ENCODE assay signal across 12 cellular contexts in the genomic region with DNA sequence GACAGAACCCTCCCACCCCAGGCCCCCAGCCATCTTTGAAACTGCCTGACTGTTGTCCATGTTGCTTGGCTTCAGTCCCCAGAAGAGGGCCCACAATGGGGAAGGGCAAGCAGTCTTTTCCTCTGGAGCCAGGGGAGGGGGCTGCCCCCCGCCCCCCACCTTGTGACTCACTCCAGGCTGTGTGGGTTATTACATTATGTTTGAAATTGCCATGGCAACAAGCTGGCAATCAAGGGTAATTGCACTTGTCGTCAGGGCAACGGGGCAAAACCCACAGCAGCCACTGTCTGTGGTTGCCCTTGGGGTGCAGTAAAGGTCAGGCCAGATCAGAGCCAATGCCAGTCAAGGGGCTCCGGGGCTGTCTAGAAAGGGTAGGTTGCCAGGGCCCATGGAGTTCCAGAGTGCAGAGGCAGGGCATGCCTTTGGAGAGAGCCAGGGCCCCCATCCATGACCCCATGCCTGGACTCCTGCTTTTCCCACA. TPM values are rescaled to one million over a fixed set of nuclear protein-coding genes. Genes with fewer than 3 reads are reported as not detected.
DNase-seq lines count a peak whose midpoint lies in the region; ATAC-seq and TF ChIP-seq lines count a peak whose summit lies in the region.
"Had no signal": no experiment of that assay in that cellular context is flagged by ENCODE, and none has a peak within 500 bp of the region (broad histone marks: within the 10 kb centered on the region; RNA-seq: fewer than 3 reads in every experiment).

No MANE protein-coding gene starts in this region.

- intact Hi-C loops in prostate gland (cut with DNase I) = no loop called here

- H3K4me3 ChIP-seq in NB4 (ENCODE audit: low read depth, low read length) = no peak overlapping the region
- H3K4me3 ChIP-seq in prostate gland = no peak overlapping the region
- H3K4me3 ChIP-seq: left ventricle myocardium inferior had no signal

- no peak for ATAC-seq in HG02970 (IDR thresholded peaks at IDR 0.05; ENCODE audit: low FRiP score, unreplicated experiment)

- DNase-seq in activated effector memory CD4-positive, alpha-beta T cell treated with anti-CD3 and anti-CD28 coated beads, Interleukin-2, amount 50 U/mL, for 16 hours = peak; percentile 69
- no peak for DNase-seq in activated effector memory CD4-positive, alpha-beta T cell treated with Interleukin-2 at 50 U/mL for 16 hours
- DNase-seq in NB4 (ENCODE audit: low read depth) (peak; percentile 79), amniotic epithelial cell (ENCODE audit: low read depth) (peak; percentile 2), putamen (ENCODE audit: low spot score) (peak; percentile 47), NCI-H2081 (lab: John Stamatoyannopoulos, UW) (no peak), prostate gland (ENCODE audit: low spot score) (no peak)
- DNase-seq: activated gamma-delta T cell treated with Interleukin-2 at 50 U/mL for 16 hours, foreskin melanocyte, left ventricle myocardium inferior had no signal

- H3K36me3 ChIP-seq in prostate gland = no peaks in the 10 kb centered on the region
- H3K36me3 ChIP-seq: left ventricle myocardium inferior had no signal

- TF ChIP-seq CTCF in NB4 (IDR thresholded peaks at IDR 0.05; ENCODE audit: low read depth, low read length) (no peak), prostate gland (IDR thresholded peaks at IDR 0.05) (no peak)

- WGBS in prostate gland = 47% methylated on average over 4 of the region's 4 CpGs

- no peak for TF ChIP-seq POLR2A in NB4 (IDR thresholded peaks at IDR 0.05; ENCODE audit: extremely low read depth, insufficient read length)
- TF ChIP-seq POLR2A in prostate gland (IDR thresholded peaks at IDR 0.05) = no peak

- no peaks in the 10 kb centered on the region for H3K9me3 ChIP-seq in prostate gland
- H3K9me3 ChIP-seq: left ventricle myocardium inferior had no signal

- H3K27me3 ChIP-seq in prostate gland (replicated peaks; ENCODE audit: insufficient read depth) = peaks cover 4% of the 10 kb centered on the region

- no peaks in the 10 kb centered on the region for H3K4me1 ChIP-seq in prostate gland (replicated peaks)

- H3K27ac ChIP-seq in prostate gland = no peak overlapping the region
- H3K27ac ChIP-seq: left ventricle myocardium inferior had no signal

RNA-seq across cellular contexts. Expression of gene CAMKV, which starts 3.1 kb away (rescaled TPM):
- total RNA-seq in prostate gland = under 1 TPM in 1 of 2 donors, not detected in 1; 0.97 TPM
- total RNA-seq: dermis microvascular lymphatic vessel endothelial cell, left ventricle myocardium inferior had no signal

RNA-seq across cellular contexts. Expression of gene TRAIP, which starts 16.5 kb away (rescaled TPM):
- total RNA-seq in prostate gland = 1 to 10 TPM; 2.8 to 7.7 TPM

RNA-seq across cellular contexts. Expression of gene MST1R, which starts 30.8 kb away (rescaled TPM):
- 1 to 10 TPM; 1.5 to 5.5 TPM for total RNA-seq in prostate gland

RNA-seq across cellular contexts. Expression of gene MON1A, which starts 56.8 kb away (rescaled TPM):
- total RNA-seq in prostate gland = 10 to 100 TPM in 1 of 2 donors, 1 to 10 TPM in 1; 7.8 to 12.0 TPM

RNA-seq across cellular contexts. Expression of gene UBA7, which starts 59.1 kb away (rescaled TPM):
- total RNA-seq in prostate gland = 10 to 100 TPM; 50.5 to 96.9 TPM

Comparison
In these comparisons a context has a peak if more than half of its experiments do, and no peak if none do; other contexts are left out.
1. DNase-seq: peak in activated effector memory CD4-positive, alpha-beta T cell treated with anti-CD3 and anti-CD28 coated beads, Interleukin-2, amount 50 U/mL, for 16 hours (single experiment), NB4 (single experiment), amniotic epithelial cell (single experiment) and putamen (single experiment); none in activated effector memory CD4-positive, alpha-beta T cell treated with Interleukin-2 at 50 U/mL for 16 hours (single experiment), NCI-H2081 (0 of 2) and prostate gland (single experiment).